27 cellular contexts compared by ENCODE assay signal in the genomic region with DNA sequence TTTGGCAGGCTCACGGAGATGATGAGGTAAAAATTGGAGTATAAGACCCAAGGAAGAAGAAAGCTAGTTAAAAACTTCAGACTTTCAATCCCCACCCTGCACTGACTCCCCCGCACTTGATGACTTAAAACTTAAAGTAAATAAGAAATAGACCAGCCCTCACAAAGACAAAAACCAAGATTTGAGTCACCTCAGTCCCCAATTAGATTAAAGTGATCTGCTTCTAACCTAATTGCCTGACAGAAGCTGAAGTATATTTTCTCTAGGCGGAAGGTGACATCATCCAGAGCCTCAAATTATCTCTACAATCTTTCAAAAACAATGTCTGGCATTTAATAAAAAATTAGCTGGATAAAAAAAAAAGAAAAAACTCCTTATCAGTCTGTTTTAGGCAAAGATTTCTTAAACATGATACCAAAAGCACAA.
DNase-seq lines count a peak whose midpoint lies in the region; ATAC-seq, FAIRE-seq and TF ChIP-seq lines count a peak whose summit lies in the region.
"Had no signal": no experiment of that assay in that cellular context is flagged by ENCODE, and none has a peak within 500 bp of the region (broad histone marks: within the 10 kb centered on the region; RNA-seq: fewer than 3 reads in every experiment).

No MANE protein-coding gene starts in this region.

- no peak overlapping the region for H3K27ac Mint-ChIP-seq in activated naive CD4-positive, alpha-beta T cell treated with anti-CD3 and anti-CD28 coated beads, Interleukin-2, amount 50 U/mL, for 72 hours
- no peak overlapping the region for H3K27ac Mint-ChIP-seq in activated CD8-positive, alpha-beta T cell treated with anti-CD3 and anti-CD28 coated beads, Interleukin-2, amount 10 ng/mL, durations not matched to agents 7 days and 5 days
- H3K27ac Mint-ChIP-seq: activated CD4-positive, alpha-beta T cell treated with anti-CD3 and anti-CD28 coated beads, Interleukin-2, amount 10 ng/mL, durations not matched to agents 7 days and 5 days; effector memory CD8-positive, alpha-beta T cell; natural killer cell had no signal

- no peak overlapping the region for H3K4ac ChIP-seq in mesenchymal stem cell (ENCODE audit: low read depth in 1 of 2, low read length in 2 of 2)

- no peaks in the 10 kb centered on the region for H3K9me3 Mint-ChIP-seq in activated naive CD4-positive, alpha-beta T cell treated with anti-CD3 and anti-CD28 coated beads, Interleukin-2, amount 50 U/mL, for 72 hours
- H3K9me3 Mint-ChIP-seq in activated CD8-positive, alpha-beta T cell treated with anti-CD3 and anti-CD28 coated beads, Interleukin-2, amount 10 ng/mL, durations not matched to agents 7 days and 5 days (ENCODE audit: insufficient read depth), result no peaks in the 10 kb centered on the region
- H3K9me3 Mint-ChIP-seq: activated CD4-positive, alpha-beta T cell treated with anti-CD3 and anti-CD28 coated beads, Interleukin-2, amount 10 ng/mL, durations not matched to agents 7 days and 5 days; effector memory CD8-positive, alpha-beta T cell; natural killer cell had no signal

- no peak overlapping the region for H2AK5ac ChIP-seq in mesenchymal stem cell (ENCODE audit: low read length, severe bottlenecking)

- CTCF ChIA-PET in activated CD8-positive, alpha-beta T cell treated with anti-CD3 and anti-CD28 coated beads, Interleukin-2, amount 10 ng/mL, durations not matched to agents 7 days and 5 days (lab: Charles Lee), result no interaction called here

- POLR2A ChIA-PET in activated CD8-positive, alpha-beta T cell treated with anti-CD3 and anti-CD28 coated beads, Interleukin-2, amount 10 ng/mL, durations not matched to agents 7 days and 5 days (lab: Charles Lee), result no interaction called here

- H4K91ac ChIP-seq in mesenchymal stem cell (ENCODE audit: low read length), result no peak overlapping the region

- no peaks in the 10 kb centered on the region for H3K27me3 Mint-ChIP-seq in activated CD8-positive, alpha-beta T cell treated with anti-CD3 and anti-CD28 coated beads, Interleukin-2, amount 10 ng/mL, durations not matched to agents 7 days and 5 days (ENCODE audit: low read depth)

- no peak overlapping the region for H3K4me3 Mint-ChIP-seq in activated CD8-positive, alpha-beta T cell treated with anti-CD3 and anti-CD28 coated beads, Interleukin-2, amount 10 ng/mL, durations not matched to agents 7 days and 5 days
- H3K4me3 Mint-ChIP-seq: activated CD4-positive, alpha-beta T cell treated with anti-CD3 and anti-CD28 coated beads, Interleukin-2, amount 10 ng/mL, durations not matched to agents 7 days and 5 days; effector memory CD8-positive, alpha-beta T cell; natural killer cell had no signal

- H2AFZ ChIP-seq in mesenchymal stem cell (ENCODE audit: low read depth, low read length), result no peak overlapping the region

- H3K27me3 ChIP-seq in BE2C (no peaks in the 10 kb centered on the region), bronchial epithelial cell (ENCODE audit: control insufficient read depth, insufficient read depth, low read length) (no peaks in the 10 kb centered on the region), mesenchymal stem cell (ENCODE audit: control insufficient read depth in 1 of 2, insufficient read depth in 1 of 2, low read length in 2 of 2) (no peaks in the 10 kb centered on the region), aorta (ENCODE audit: control insufficient read depth in 1 of 2, insufficient read depth in 2 of 2, low read length in 1 of 2) (no peaks in the 10 kb centered on the region)

- H2BK120ac ChIP-seq in mesenchymal stem cell (ENCODE audit: low read depth, low read length), result no peak overlapping the region

- no peak overlapping the region for H2BK5ac ChIP-seq in mesenchymal stem cell (ENCODE audit: low read depth, low read length, poor library complexity, severe bottlenecking)

- no peak for TF ChIP-seq CTCF in BE2C (IDR thresholded peaks at IDR 0.05; ENCODE audit: low read depth, low read length)
- no peak for TF ChIP-seq CTCF in bronchial epithelial cell (IDR thresholded peaks at IDR 0.05; ENCODE audit: insufficient read depth, low read length, severe bottlenecking)

- H3K4me1 ChIP-seq in BE2C (peaks cover 6% of the 10 kb centered on the region), mesenchymal stem cell (ENCODE audit: control insufficient read depth, insufficient read depth, low read depth, low read length) (no peaks in the 10 kb centered on the region), aorta (ENCODE audit: control insufficient read depth in 1 of 2, insufficient read depth in 2 of 2, low read length in 2 of 2) (peaks cover 5 to 9% of the 10 kb centered on the region in 2 donors)
- H3K4me1 ChIP-seq: A549 had no signal

- no peaks in the 10 kb centered on the region for H3K79me1 ChIP-seq in mesenchymal stem cell (replicated peaks; ENCODE audit: low read length, poor library complexity, severe bottlenecking)

- DNase-seq in BE2C (peak; percentile 23), NCI-H82 treated with DMSO at 0.1 percent for 48 hours (lab: John Stamatoyannopoulos, UW; ENCODE audit: unreplicated experiment) (peak; percentile 23), bronchial epithelial cell (ENCODE audit: low read depth) (peak; percentile 48), mesenchymal stem cell (peak; percentile 6), aorta (no peak)
- no peak for DNase-seq in activated naive CD4-positive, alpha-beta T cell treated with anti-CD3 and anti-CD28 coated beads, Interleukin-2, amount 50 U/mL, for 72 hours (ENCODE audit: low spot score in 2 of 2)
- DNase-seq in activated CD8-positive, alpha-beta T cell treated with anti-CD3 and anti-CD28 coated beads, Interleukin-2, amount 10 ng/mL, durations not matched to agents 7 days and 5 days, result no peak
- DNase-seq: activated CD4-positive, alpha-beta T cell treated with anti-CD3 and anti-CD28 coated beads, Interleukin-2, amount 10 ng/mL, durations not matched to agents 7 days and 5 days; activated CD8-positive, alpha-beta memory T cell treated with anti-CD3 and anti-CD28 coated beads, Interleukin-2, amount 50 U/mL, for 4 hours; activated gamma-delta T cell treated with Interleukin-2 at 50 U/mL for 16 hours; amygdala; effector memory CD8-positive, alpha-beta T cell; foreskin fibroblast; H7; kidney; natural killer cell; NCI-H1930; posterior cingulate gyrus; stimulated activated CD4-positive, alpha-beta T cell treated with anti-CD3 and anti-CD28 coated beads, Interleukin-2, amount 100 ng/mL, for 48 hours; SW 1271 had no signal

- no peak overlapping the region for H3K23ac ChIP-seq in mesenchymal stem cell (ENCODE audit: low read length in 2 of 2)

- no peak overlapping the region for H3K27ac ChIP-seq in mesenchymal stem cell (ENCODE audit: low read length, poor library complexity, severe bottlenecking)
- H3K27ac ChIP-seq in aorta (ENCODE audit: low read depth in 1 of 2, low read length in 2 of 2), result no peak overlapping the region
- H3K27ac ChIP-seq: A549, C4-2B had no signal

- peak overlapping the region; percentile 75 for H3K9ac ChIP-seq in mesenchymal stem cell (ENCODE audit: low read length)

- no peak overlapping the region for H4K8ac ChIP-seq in mesenchymal stem cell (ENCODE audit: low read length)

- H3K4me3 ChIP-seq in BE2C (ENCODE audit: low read depth, low read length), result no peak overlapping the region
- no peak overlapping the region for H3K4me3 ChIP-seq in bronchial epithelial cell (ENCODE audit: low read depth, low read length)
- H3K4me3 ChIP-seq in mesenchymal stem cell (ENCODE audit: insufficient read depth in 1 of 2, low read depth in 1 of 2, low read length in 2 of 2), result peak overlapping the region in 1 of 2 experiments; percentile 55
- no peak overlapping the region for H3K4me3 ChIP-seq in aorta (ENCODE audit: low read length in 2 of 2)
- H3K4me3 ChIP-seq: A549, GM12878 had no signal

- no peaks in the 10 kb centered on the region; the same call in 1 of the 2 replicates for H3K36me3 ChIP-seq in BE2C
- no peaks in the 10 kb centered on the region for H3K36me3 ChIP-seq in bronchial epithelial cell (ENCODE audit: control insufficient read depth, insufficient read depth, low read length)
- no peaks in the 10 kb centered on the region for H3K36me3 ChIP-seq in mesenchymal stem cell (ENCODE audit: control insufficient read depth in 1 of 2, insufficient read depth in 2 of 2, low read depth in 1 of 2, low read length in 2 of 2)
- H3K36me3 ChIP-seq in aorta (ENCODE audit: control insufficient read depth in 1 of 2, insufficient read depth in 2 of 2, low read length in 1 of 2), result no peaks in the 10 kb centered on the region

- intact Hi-C loops in aorta (cut with DNase I), result no loop called here

- no peaks in the 10 kb centered on the region for H3K4me1 Mint-ChIP-seq in activated CD8-positive, alpha-beta T cell treated with anti-CD3 and anti-CD28 coated beads, Interleukin-2, amount 10 ng/mL, durations not matched to agents 7 days and 5 days (ENCODE audit: low read depth)
- H3K4me1 Mint-ChIP-seq: activated CD4-positive, alpha-beta T cell treated with anti-CD3 and anti-CD28 coated beads, Interleukin-2, amount 10 ng/mL, durations not matched to agents 7 days and 5 days; natural killer cell had no signal

- ATAC-seq in activated naive CD4-positive, alpha-beta T cell treated with anti-CD3 and anti-CD28 coated beads, Interleukin-2, amount 50 U/mL, for 72 hours, result no peak
- ATAC-seq in aorta (ENCODE audit: low FRiP score) (no peak), GM18870 (IDR thresholded peaks at IDR 0.05; ENCODE audit: unreplicated experiment) (no peak)
- ATAC-seq in activated CD8-positive, alpha-beta T cell treated with anti-CD3 and anti-CD28 coated beads, Interleukin-2, amount 10 ng/mL, durations not matched to agents 7 days and 5 days, result no peak
- ATAC-seq: A549; effector memory CD8-positive, alpha-beta T cell; GM12878; HepG2; natural killer cell had no signal

- H3K4me2 ChIP-seq in mesenchymal stem cell (ENCODE audit: low read length, poor library complexity, severe bottlenecking), result no peak overlapping the region
- H3K4me2 ChIP-seq: A549 had no signal

- no peak overlapping the region for H2BK15ac ChIP-seq in mesenchymal stem cell (ENCODE audit: low read depth, poor library complexity, severe bottlenecking)

- FAIRE-seq in bronchial epithelial cell (lab: Jason Lieb, UNC), result no peak
- FAIRE-seq: A549, D721Med, GM12878, HepG2, kidney, TTC549 had no signal

- H2BK12ac ChIP-seq in mesenchymal stem cell (ENCODE audit: low read length in 2 of 2), result no peak overlapping the region

- H3K14ac ChIP-seq in mesenchymal stem cell (ENCODE audit: low read length in 2 of 2), result no peak overlapping the region

- WGBS in mesenchymal stem cell, result 72% methylated on average over 1 of the region's 3 CpGs
- WGBS in aorta, 2 donors, result 11 to 15% methylated on average over 3 of the region's 3 CpGs

- H3K18ac ChIP-seq in mesenchymal stem cell (ENCODE audit: low read depth in 1 of 2, low read length in 2 of 2), result no peak overlapping the region

- H3K36me3 Mint-ChIP-seq in activated naive CD4-positive, alpha-beta T cell treated with anti-CD3 and anti-CD28 coated beads, Interleukin-2, amount 50 U/mL, for 72 hours, result no peaks in the 10 kb centered on the region
- H3K36me3 Mint-ChIP-seq in activated CD8-positive, alpha-beta T cell treated with anti-CD3 and anti-CD28 coated beads, Interleukin-2, amount 10 ng/mL, durations not matched to agents 7 days and 5 days (ENCODE audit: low read depth), result no peaks in the 10 kb centered on the region

- H3K9me3 ChIP-seq in BE2C, result no peaks in the 10 kb centered on the region; the same call in 1 of the 2 replicates
- no peaks in the 10 kb centered on the region for H3K9me3 ChIP-seq in mesenchymal stem cell (ENCODE audit: control insufficient read depth, low read length)
- no peaks in the 10 kb centered on the region for H3K9me3 ChIP-seq in aorta (ENCODE audit: control insufficient read depth, low read length)
- H3K9me3 ChIP-seq: A549 had no signal

Comparison
In these comparisons a context has a peak if more than half of its experiments do, and no peak if none do; other contexts are left out.
1. DNase-seq: peak in BE2C (single experiment), NCI-H82 treated with DMSO at 0.1 percent for 48 hours (single experiment), bronchial epithelial cell (single experiment) and mesenchymal stem cell (single experiment); none in activated naive CD4-positive, alpha-beta T cell treated with anti-CD3 and anti-CD28 coated beads, Interleukin-2, amount 50 U/mL, for 72 hours (0 of 2), aorta (0 of 2) and activated CD8-positive, alpha-beta T cell treated with anti-CD3 and anti-CD28 coated beads, Interleukin-2, amount 10 ng/mL, durations not matched to agents 7 days and 5 days (single experiment).